16 cellular contexts compared by ENCODE assay signal in genomic region chr1:39128126-39128525, GRCh38.
DNase-seq lines count a peak whose midpoint lies in the region; ATAC-seq and TF ChIP-seq lines count a peak whose summit lies in the region.
"Had no signal": no experiment of that assay in that cellular context is flagged by ENCODE, and none has a peak within 500 bp of the region (broad histone marks: within the 10 kb centered on the region; RNA-seq: fewer than 3 reads in every experiment).

No MANE protein-coding gene starts in this region.

- TF ChIP-seq CTCF in adrenal gland (IDR thresholded peaks at IDR 0.05) = no peak
- no peak for TF ChIP-seq CTCF in osteocyte (IDR thresholded peaks at IDR 0.05)
- TF ChIP-seq CTCF in upper lobe of right lung (IDR thresholded peaks at IDR 0.05) = no peak

- DNase-seq in adrenal gland (no peak), epithelial cell of prostate (ENCODE audit: low read depth, low spot score) (no peak), osteocyte (ENCODE audit: extremely low spot score, unreplicated experiment) (no peak), upper lobe of right lung (no peak)
- no peak for DNase-seq in T-helper 2 cell treated with Interferon-gamma antibody and Interleukin-4, amounts not matched to agents 5 μg/mL and 100 μg/mL, for 36 hours (ENCODE audit: low spot score)
- DNase-seq: BE2C, MG63, NCI-H1930, NCI-H510A, T-helper 17 cell had no signal

- 55 to 88% (median 67%) methylated on average over 4 of the region's 4 CpGs; no CpG with 5 or more reads in 1 of the 4 donors for WGBS in adrenal gland, 4 donors

- peak overlapping the region in 3 of 5 donors; percentile 13 to 46 (median 26) for H3K27ac ChIP-seq in adrenal gland
- H3K27ac ChIP-seq in epithelial cell of prostate = peak overlapping the region; percentile 97
- H3K27ac ChIP-seq in upper lobe of right lung = peak overlapping the region; percentile 78

- H3K27me3 Mint-ChIP-seq in osteocyte (ENCODE audit: unreplicated experiment) = no peaks in the 10 kb centered on the region
- H3K27me3 Mint-ChIP-seq in T-helper 2 cell treated with Interferon-gamma antibody and Interleukin-4, amounts not matched to agents 5 μg/mL and 100 μg/mL, for 36 hours (ENCODE audit: low read depth) = peaks cover 13% of the 10 kb centered on the region
- H3K27me3 Mint-ChIP-seq: memory B cell; natural killer cell treated with Interleukin-12 subunit alpha and Interleukin-12 subunit beta and Interleukin-15 and Interleukin-18, amount 100 ng/mL, for 72 hours; stimulated activated naive CD8-positive, alpha-beta T cell treated with anti-CD3 and anti-CD28 coated beads, Interleukin-15, Interleukin-2, amounts not matched to agents 100 ng/mL and 50 ng/mL, for 24 hours; T-helper 17 cell had no signal

- H3K27me3 ChIP-seq in adrenal gland (no peaks in the 10 kb centered on the region), upper lobe of right lung (no peaks in the 10 kb centered on the region)
- H3K27me3 ChIP-seq: BE2C, MG63 had no signal

- peaks cover 14% of the 10 kb centered on the region for H3K36me3 Mint-ChIP-seq in osteocyte (ENCODE audit: unreplicated experiment)
- no peaks in the 10 kb centered on the region for H3K36me3 Mint-ChIP-seq in T-helper 2 cell treated with Interferon-gamma antibody and Interleukin-4, amounts not matched to agents 5 μg/mL and 100 μg/mL, for 36 hours (ENCODE audit: low read depth)
- H3K36me3 Mint-ChIP-seq: natural killer cell treated with Interleukin-12 subunit alpha and Interleukin-12 subunit beta and Interleukin-15 and Interleukin-18, amount 100 ng/mL, for 72 hours had no signal

- peak overlapping the region; percentile 74 for H3K27ac Mint-ChIP-seq in osteocyte (ENCODE audit: unreplicated experiment)
- H3K27ac Mint-ChIP-seq in T-helper 2 cell treated with Interferon-gamma antibody and Interleukin-4, amounts not matched to agents 5 μg/mL and 100 μg/mL, for 36 hours = no peak overlapping the region
- H3K27ac Mint-ChIP-seq: memory B cell; natural killer cell treated with Interleukin-12 subunit alpha and Interleukin-12 subunit beta and Interleukin-15 and Interleukin-18, amount 100 ng/mL, for 72 hours; stimulated activated naive CD8-positive, alpha-beta T cell treated with anti-CD3 and anti-CD28 coated beads, Interleukin-15, Interleukin-2, amounts not matched to agents 100 ng/mL and 50 ng/mL, for 24 hours; T-helper 17 cell had no signal

- H3K36me3 ChIP-seq in adrenal gland (replicated peaks in 1 of 2) (no peaks in the 10 kb centered on the region), upper lobe of right lung (peaks cover 12% of the 10 kb centered on the region)
- H3K36me3 ChIP-seq: BE2C had no signal

- H3K4me3 ChIP-seq in adrenal gland (no peak overlapping the region), upper lobe of right lung (no peak overlapping the region)
- H3K4me3 ChIP-seq: MG63 had no signal

- intact Hi-C loops in adrenal gland (cut with DNase I) = no loop called here
- intact Hi-C loops in upper lobe of right lung (cut with DNase I) = no loop called here

- no peak overlapping the region for H3K4me3 Mint-ChIP-seq in osteocyte (ENCODE audit: unreplicated experiment)
- H3K4me3 Mint-ChIP-seq in T-helper 2 cell treated with Interferon-gamma antibody and Interleukin-4, amounts not matched to agents 5 μg/mL and 100 μg/mL, for 36 hours = no peak overlapping the region
- H3K4me3 Mint-ChIP-seq: memory B cell; natural killer cell treated with Interleukin-12 subunit alpha and Interleukin-12 subunit beta and Interleukin-15 and Interleukin-18, amount 100 ng/mL, for 72 hours; stimulated activated naive CD8-positive, alpha-beta T cell treated with anti-CD3 and anti-CD28 coated beads, Interleukin-15, Interleukin-2, amounts not matched to agents 100 ng/mL and 50 ng/mL, for 24 hours; T-helper 17 cell had no signal

- ATAC-seq in upper lobe of right lung = no peak
- ATAC-seq in HG02852 (IDR thresholded peaks at IDR 0.05; ENCODE audit: unreplicated experiment) = no peak
- no peak for ATAC-seq in HG03521 (IDR thresholded peaks at IDR 0.05; ENCODE audit: unreplicated experiment)
- ATAC-seq: activated CD4-positive, CD25-positive, alpha-beta regulatory T cell treated with anti-CD3 and anti-CD28 coated beads, Interleukin-2, amount 50 U/mL, for 24 hours; natural killer cell treated with Interleukin-12 subunit alpha and Interleukin-12 subunit beta and Interleukin-15 and Interleukin-18, amount 100 ng/mL, for 72 hours; T-helper 17 cell had no signal

- H3K9me3 Mint-ChIP-seq in osteocyte (ENCODE audit: unreplicated experiment) = no peaks in the 10 kb centered on the region
- no peaks in the 10 kb centered on the region for H3K9me3 Mint-ChIP-seq in T-helper 2 cell treated with Interferon-gamma antibody and Interleukin-4, amounts not matched to agents 5 μg/mL and 100 μg/mL, for 36 hours
- H3K9me3 Mint-ChIP-seq: memory B cell; natural killer cell treated with Interleukin-12 subunit alpha and Interleukin-12 subunit beta and Interleukin-15 and Interleukin-18, amount 100 ng/mL, for 72 hours; stimulated activated naive CD8-positive, alpha-beta T cell treated with anti-CD3 and anti-CD28 coated beads, Interleukin-15, Interleukin-2, amounts not matched to agents 100 ng/mL and 50 ng/mL, for 24 hours had no signal

- H3K4me1 Mint-ChIP-seq in osteocyte (ENCODE audit: unreplicated experiment) = peaks cover 68% of the 10 kb centered on the region
- peaks cover 6% of the 10 kb centered on the region for H3K4me1 Mint-ChIP-seq in T-helper 2 cell treated with Interferon-gamma antibody and Interleukin-4, amounts not matched to agents 5 μg/mL and 100 μg/mL, for 36 hours (ENCODE audit: low read depth)

- H3K4me1 ChIP-seq in adrenal gland (replicated peaks in 1 of 2) = peaks cover 41 to 62% of the 10 kb centered on the region in 2 donors
- H3K4me1 ChIP-seq in upper lobe of right lung = peaks cover 67% of the 10 kb centered on the region

- H3K9me3 ChIP-seq in adrenal gland (replicated peaks in 1 of 3) (no peaks in the 10 kb centered on the region), upper lobe of right lung (no peaks in the 10 kb centered on the region)
- H3K9me3 ChIP-seq: BE2C, MG63 had no signal

- no peak for TF ChIP-seq POLR2A in adrenal gland (IDR thresholded peaks at IDR 0.05)

Comparison
In these comparisons a context has a peak if more than half of its experiments do, and no peak if none do; other contexts are left out.
1. H3K27ac ChIP-seq: peak in every context shown above with its lines; median percentile 97 in epithelial cell of prostate; 78 in upper lobe of right lung; 26 in adrenal gland.